ENCODE assay signal across 2 cellular contexts in the genomic region with DNA sequence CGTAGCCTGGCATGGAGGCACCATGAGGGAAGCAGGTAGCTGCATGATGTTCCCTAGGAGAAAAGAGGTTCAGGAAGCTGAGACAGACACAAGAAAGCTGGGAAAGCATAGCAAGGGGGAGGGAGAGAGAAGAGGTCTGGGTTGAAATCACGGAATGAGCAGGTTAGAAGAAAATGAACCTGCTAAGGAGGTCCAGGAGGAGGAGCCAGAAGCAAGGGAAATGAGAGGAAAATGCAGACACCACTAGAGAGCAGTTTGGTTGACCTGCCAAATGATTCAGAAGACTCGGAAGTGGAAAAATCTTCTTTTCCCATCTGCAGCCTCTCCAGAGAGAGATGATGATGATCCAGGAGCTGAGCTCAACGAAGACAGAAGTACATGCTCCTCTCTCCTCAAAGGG.
TF ChIP-seq lines count a peak whose summit lies in the region.

No MANE protein-coding gene starts in this region.

TF ChIP-seq in HCT116, 20 proteins besides CTCF, POLR2A, EP300 and RAD21:
- TF ChIP-seq TCF7L2 (IDR thresholded peaks at IDR 0.05; ENCODE audit: borderline replicate concordance, extremely low read depth, insufficient read depth, insufficient read length) (no peak), EGR1 (IDR thresholded peaks at IDR 0.05; ENCODE audit: low read depth) (no peak), SP1 (IDR thresholded peaks at IDR 0.05; ENCODE audit: low read depth) (no peak), JUND (IDR thresholded peaks at IDR 0.05) (no peak), ELF1 (IDR thresholded peaks at IDR 0.05; ENCODE audit: borderline replicate concordance, low read depth) (no peak), ZNF274 (IDR thresholded peaks at IDR 0.05; ENCODE audit: low read depth, low read length) (no peak), EZH2phosphoT487 (IDR thresholded peaks at IDR 0.05; ENCODE audit: borderline replicate concordance) (no peak), SIN3A (IDR thresholded peaks at IDR 0.05; ENCODE audit: low read depth) (no peak), CBX3 (IDR thresholded peaks at IDR 0.05; ENCODE audit: low read depth) (no peak), YY1 (IDR thresholded peaks at IDR 0.05; ENCODE audit: extremely low read depth, insufficient replicate concordance, low read depth, low read length) (no peak), FOSL1 (IDR thresholded peaks at IDR 0.05; ENCODE audit: low read depth) (no peak), ZFX (IDR thresholded peaks at IDR 0.05) (no peak), SRF (IDR thresholded peaks at IDR 0.05; ENCODE audit: low read depth) (no peak), POLR2AphosphoS5 (IDR thresholded peaks at IDR 0.05; ENCODE audit: low read depth, low read length) (no peak), CEBPB (IDR thresholded peaks at IDR 0.05; ENCODE audit: low read depth) (no peak)
- TF ChIP-seq, protein P1, sequence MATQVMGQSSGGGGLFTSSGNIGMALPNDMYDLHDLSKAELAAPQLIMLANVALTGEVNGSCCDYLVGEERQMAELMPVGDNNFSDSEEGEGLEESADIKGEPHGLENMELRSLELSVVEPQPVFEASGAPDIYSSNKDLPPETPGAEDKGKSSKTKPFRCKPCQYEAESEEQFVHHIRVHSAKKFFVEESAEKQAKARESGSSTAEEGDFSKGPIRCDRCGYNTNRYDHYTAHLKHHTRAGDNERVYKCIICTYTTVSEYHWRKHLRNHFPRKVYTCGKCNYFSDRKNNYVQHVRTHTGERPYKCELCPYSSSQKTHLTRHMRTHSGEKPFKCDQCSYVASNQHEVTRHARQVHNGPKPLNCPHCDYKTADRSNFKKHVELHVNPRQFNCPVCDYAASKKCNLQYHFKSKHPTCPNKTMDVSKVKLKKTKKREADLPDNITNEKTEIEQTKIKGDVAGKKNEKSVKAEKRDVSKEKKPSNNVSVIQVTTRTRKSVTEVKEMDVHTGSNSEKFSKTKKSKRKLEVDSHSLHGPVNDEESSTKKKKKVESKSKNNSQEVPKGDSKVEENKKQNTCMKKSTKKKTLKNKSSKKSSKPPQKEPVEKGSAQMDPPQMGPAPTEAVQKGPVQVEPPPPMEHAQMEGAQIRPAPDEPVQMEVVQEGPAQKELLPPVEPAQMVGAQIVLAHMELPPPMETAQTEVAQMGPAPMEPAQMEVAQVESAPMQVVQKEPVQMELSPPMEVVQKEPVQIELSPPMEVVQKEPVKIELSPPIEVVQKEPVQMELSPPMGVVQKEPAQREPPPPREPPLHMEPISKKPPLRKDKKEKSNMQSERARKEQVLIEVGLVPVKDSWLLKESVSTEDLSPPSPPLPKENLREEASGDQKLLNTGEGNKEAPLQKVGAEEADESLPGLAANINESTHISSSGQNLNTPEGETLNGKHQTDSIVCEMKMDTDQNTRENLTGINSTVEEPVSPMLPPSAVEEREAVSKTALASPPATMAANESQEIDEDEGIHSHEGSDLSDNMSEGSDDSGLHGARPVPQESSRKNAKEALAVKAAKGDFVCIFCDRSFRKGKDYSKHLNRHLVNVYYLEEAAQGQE (IDR thresholded peaks at IDR 0.05; ENCODE audit: low read depth), result no peak
- TF ChIP-seq, protein P2, sequence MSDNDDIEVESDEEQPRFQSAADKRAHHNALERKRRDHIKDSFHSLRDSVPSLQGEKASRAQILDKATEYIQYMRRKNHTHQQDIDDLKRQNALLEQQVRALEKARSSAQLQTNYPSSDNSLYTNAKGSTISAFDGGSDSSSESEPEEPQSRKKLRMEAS (IDR thresholded peaks at IDR 0.05), result no peak
- TF ChIP-seq, protein P3, sequence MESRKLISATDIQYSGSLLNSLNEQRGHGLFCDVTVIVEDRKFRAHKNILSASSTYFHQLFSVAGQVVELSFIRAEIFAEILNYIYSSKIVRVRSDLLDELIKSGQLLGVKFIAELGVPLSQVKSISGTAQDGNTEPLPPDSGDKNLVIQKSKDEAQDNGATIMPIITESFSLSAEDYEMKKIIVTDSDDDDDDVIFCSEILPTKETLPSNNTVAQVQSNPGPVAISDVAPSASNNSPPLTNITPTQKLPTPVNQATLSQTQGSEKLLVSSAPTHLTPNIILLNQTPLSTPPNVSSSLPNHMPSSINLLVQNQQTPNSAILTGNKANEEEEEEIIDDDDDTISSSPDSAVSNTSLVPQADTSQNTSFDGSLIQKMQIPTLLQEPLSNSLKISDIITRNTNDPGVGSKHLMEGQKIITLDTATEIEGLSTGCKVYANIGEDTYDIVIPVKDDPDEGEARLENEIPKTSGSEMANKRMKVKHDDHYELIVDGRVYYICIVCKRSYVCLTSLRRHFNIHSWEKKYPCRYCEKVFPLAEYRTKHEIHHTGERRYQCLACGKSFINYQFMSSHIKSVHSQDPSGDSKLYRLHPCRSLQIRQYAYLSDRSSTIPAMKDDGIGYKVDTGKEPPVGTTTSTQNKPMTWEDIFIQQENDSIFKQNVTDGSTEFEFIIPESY (IDR thresholded peaks at IDR 0.05; ENCODE audit: extremely low read depth, insufficient replicate concordance, low read length), result no peak

TF ChIP-seq in WTC11, 78 proteins besides CTCF, POLR2A, EP300 and RAD21:
- TF ChIP-seq ETV6 (CRISPR knock-in tag; IDR thresholded peaks at IDR 0.05) (no peak), CBFB (CRISPR knock-in tag; IDR thresholded peaks at IDR 0.05; ENCODE audit: low read depth) (no peak), ZNF232 (CRISPR knock-in tag; IDR thresholded peaks at IDR 0.05) (no peak)
- TF ChIP-seq, protein P4, sequence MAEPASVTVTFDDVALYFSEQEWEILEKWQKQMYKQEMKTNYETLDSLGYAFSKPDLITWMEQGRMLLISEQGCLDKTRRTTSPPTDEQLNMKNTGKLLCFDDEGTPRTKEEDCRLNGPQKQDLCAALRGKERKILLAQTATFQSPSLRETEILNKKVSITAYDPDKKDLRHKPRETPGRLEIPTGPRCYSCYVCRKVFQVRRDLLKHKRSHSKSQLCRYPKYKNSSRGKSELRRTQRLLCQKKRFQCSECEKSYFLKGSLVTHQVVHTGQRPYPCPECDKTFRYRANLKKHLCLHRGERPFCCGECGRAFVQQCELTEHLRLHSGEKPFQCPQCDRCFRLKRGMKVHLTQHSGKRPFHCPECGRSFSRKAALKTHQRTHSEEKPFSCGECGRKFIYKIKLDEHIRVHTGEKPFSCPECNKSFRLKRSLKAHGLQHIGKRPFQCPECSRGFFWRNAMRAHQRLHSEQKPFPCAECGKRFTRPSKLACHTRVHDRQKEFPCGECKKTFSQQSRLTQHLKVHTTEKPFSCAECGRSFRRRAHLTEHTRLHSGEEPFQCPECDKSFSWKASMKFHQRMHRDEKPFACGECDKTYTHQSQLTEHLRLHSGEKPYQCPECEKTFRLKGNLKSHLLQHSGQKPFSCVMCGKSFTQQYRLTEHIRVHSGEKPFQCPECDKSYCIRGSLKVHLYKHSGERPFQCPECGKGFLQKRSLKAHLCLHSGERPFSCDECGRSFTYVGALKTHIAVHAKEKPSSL (CRISPR knock-in tag; conservative IDR thresholded peaks at IDR 0.05), result no peak
- TF ChIP-seq, protein P5, sequence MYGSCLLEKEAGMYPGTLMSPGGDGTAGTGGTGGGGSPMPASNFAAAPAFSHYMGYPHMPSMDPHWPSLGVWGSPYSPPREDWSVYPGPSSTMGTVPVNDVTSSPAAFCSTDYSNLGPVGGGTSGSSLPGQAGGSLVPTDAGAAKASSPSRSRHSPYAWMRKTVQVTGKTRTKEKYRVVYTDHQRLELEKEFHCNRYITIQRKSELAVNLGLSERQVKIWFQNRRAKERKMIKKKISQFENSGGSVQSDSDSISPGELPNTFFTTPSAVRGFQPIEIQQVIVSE (CRISPR knock-in tag; IDR thresholded peaks at IDR 0.05; ENCODE audit: borderline replicate concordance), result no peak
TF ChIP-seq in WTC11: peak in this region for 0.
